ENCODE assay signal across 16 cellular contexts in genomic region chr10:112296908-112297331, GRCh38. TPM values are rescaled to one million over a fixed set of nuclear protein-coding genes. Genes with fewer than 3 reads are reported as not detected.
DNase-seq lines count a peak whose midpoint lies in the region; ATAC-seq and TF ChIP-seq lines count a peak whose summit lies in the region.
"Had no signal": no experiment of that assay in that cellular context is flagged by ENCODE, and none has a peak within 500 bp of the region (broad histone marks: within the 10 kb centered on the region; RNA-seq: fewer than 3 reads in every experiment).

No MANE protein-coding gene starts in this region.

- no peak overlapping the region for H3K9ac ChIP-seq in HCT116 (ENCODE audit: low read length)
- H3K9ac ChIP-seq in liver (ENCODE audit: low read depth in 1 of 2, low read length in 2 of 2): peak overlapping the region in 1 of 2 donors; percentile 10

- H3K4me1 ChIP-seq in HCT116 (ENCODE audit: control insufficient read depth in 1 of 2, insufficient read depth in 2 of 2, low read length in 2 of 2) (no peaks in the 10 kb centered on the region), liver (ENCODE audit: control insufficient read depth in 4 of 4, insufficient read depth in 4 of 4, low read length in 3 of 4) (peaks cover 5 to 43% (median 27%) of the 10 kb centered on the region in 4 donors), thoracic aorta (ENCODE audit: control insufficient read depth in 1 of 2, low read depth in 2 of 2) (peaks cover 0 to 25% of the 10 kb centered on the region in 2 donors)
- H3K4me1 ChIP-seq: HAP-1 had no signal

- no peak overlapping the region for H3K27ac Mint-ChIP-seq in activated naive CD4-positive, alpha-beta T cell treated with anti-CD3 and anti-CD28 coated beads for 36 hours

- no peak for ATAC-seq in HCT116
- no peak for ATAC-seq in thoracic aorta (ENCODE audit: insufficient number of reproducible peaks, low FRiP score, low read depth)
- no peak for ATAC-seq in HG02571 (IDR thresholded peaks at IDR 0.05; ENCODE audit: unreplicated experiment)
- no peak for ATAC-seq in HG02588 (IDR thresholded peaks at IDR 0.05; ENCODE audit: unreplicated experiment)

- H3K4me3 Mint-ChIP-seq in activated naive CD4-positive, alpha-beta T cell treated with anti-CD3 and anti-CD28 coated beads for 36 hours: no peak overlapping the region

- H3K36me3 ChIP-seq in HCT116 (ENCODE audit: control insufficient read depth in 1 of 2, insufficient read depth in 2 of 2, low read length in 2 of 2) (no peaks in the 10 kb centered on the region), liver (ENCODE audit: control insufficient read depth in 4 of 4, insufficient read depth in 3 of 4, low read depth in 1 of 4, low read length in 3 of 4) (no peaks in the 10 kb centered on the region), thoracic aorta (no peaks in the 10 kb centered on the region)
- H3K36me3 ChIP-seq: HAP-1 had no signal

- no peaks in the 10 kb centered on the region for H3K4me1 Mint-ChIP-seq in activated naive CD4-positive, alpha-beta T cell treated with anti-CD3 and anti-CD28 coated beads for 36 hours (ENCODE audit: low read depth)

- no TSS peak for BruUV-seq in HCT116 (replicated peaks; lab: Mats Ljungman, UMichigan)

- RAD21 ChIA-PET in HCT116 (lab: Charles Lee; ENCODE audit: low non-redundant PET in 1 of 2, low total read pairs in 2 of 2, uncharacterized antibody in 2 of 2, unreplicated experiment in 2 of 2): no interaction called here

- intact Hi-C loops in HCT116 (cut with micrococcal nuclease): no loop called here
- intact Hi-C loops in activated naive CD4-positive, alpha-beta T cell treated with anti-CD3 and anti-CD28 coated beads for 36 hours (cut with micrococcal nuclease): no loop called here

- H3K4me3 ChIP-seq in HCT116 (replicated peaks in 1 of 2; ENCODE audit: low read depth in 1 of 2, low read length in 2 of 2): no peak overlapping the region
- no peak overlapping the region for H3K4me3 ChIP-seq in liver (ENCODE audit: low read depth in 1 of 3, low read length in 3 of 3)
- H3K4me3 ChIP-seq in thoracic aorta: no peak overlapping the region
- H3K4me3 ChIP-seq: HAP-1 had no signal

- TF ChIP-seq POLR2A in HCT116 (IDR thresholded peaks at IDR 0.05; ENCODE audit: borderline replicate concordance, extremely low read depth, insufficient read depth, insufficient read length): no peak

- H3K27me3 Mint-ChIP-seq in activated naive CD4-positive, alpha-beta T cell treated with anti-CD3 and anti-CD28 coated beads for 36 hours (ENCODE audit: low read depth): peaks cover 11% of the 10 kb centered on the region

- no peaks in the 10 kb centered on the region for H3K9me3 ChIP-seq in HCT116 (ENCODE audit: control insufficient read depth in 1 of 2, insufficient read depth in 1 of 2, low read depth in 1 of 2, low read length in 2 of 2)
- H3K9me3 ChIP-seq in liver (ENCODE audit: control insufficient read depth in 4 of 4, low read length in 3 of 4): no peaks in the 10 kb centered on the region
- no peaks in the 10 kb centered on the region for H3K9me3 ChIP-seq in thoracic aorta
- H3K9me3 ChIP-seq: HAP-1 had no signal

- no peaks in the 10 kb centered on the region for H3K79me2 ChIP-seq in HCT116 (ENCODE audit: insufficient read depth, low read length)

- H3K27ac ChIP-seq in HCT116 (ENCODE audit: low read depth, low read length) (no peak overlapping the region), liver (ENCODE audit: low read depth in 1 of 2, low read length in 2 of 2) (peak overlapping the region; percentile 69 to 83), thoracic aorta (peak overlapping the region; percentile 1 to 45)

- H3K9me3 Mint-ChIP-seq in activated naive CD4-positive, alpha-beta T cell treated with anti-CD3 and anti-CD28 coated beads for 36 hours: no peaks in the 10 kb centered on the region

- CTCF ChIA-PET in HCT116 (lab: Charles Lee): interaction anchor here (1.9 kb wide), 1 partner anchor 11 kb away, joined by 9 read pairs; no protein-coding TSS in a partner anchor
- CTCF ChIA-PET in activated naive CD4-positive, alpha-beta T cell treated with anti-CD3 and anti-CD28 coated beads for 36 hours (lab: Charles Lee): no interaction called here

- H3K4me2 ChIP-seq in HCT116 (ENCODE audit: low read length): no peak overlapping the region

- POLR2A ChIA-PET in HCT116 (lab: Charles Lee): no interaction called here

- 38% methylated on average over 9 of the region's 9 CpGs for WGBS in liver

- H4K20me1 ChIP-seq in HCT116 (ENCODE audit: insufficient read depth): no peaks in the 10 kb centered on the region

- DNase-seq in HCT116 (ENCODE audit: low read depth, low spot score) (no peak), RPMI7951 (ENCODE audit: low read depth) (peak; percentile 70), thoracic aorta (ENCODE audit: low spot score) (no peak)
- no peak for DNase-seq in activated naive CD4-positive, alpha-beta T cell treated with anti-CD3 and anti-CD28 coated beads for 36 hours
- DNase-seq: C1 segment of cervical spinal cord, MV-4-11, NCI-H1417 treated with DMSO at 0.1 percent for 48 hours, NCI-H2029 treated with DMSO at 0.1 percent for 48 hours, NCI-H524, RPMI8226 had no signal

- no peaks in the 10 kb centered on the region for H3K27me3 ChIP-seq in HCT116 (ENCODE audit: insufficient read depth, low read length)
- H3K27me3 ChIP-seq in liver (ENCODE audit: control insufficient read depth in 4 of 4, insufficient read depth in 4 of 4, low read length in 3 of 4): no peaks in the 10 kb centered on the region
- H3K27me3 ChIP-seq in thoracic aorta (replicated peaks; ENCODE audit: insufficient read depth): no peaks in the 10 kb centered on the region

- H3K36me3 Mint-ChIP-seq in activated naive CD4-positive, alpha-beta T cell treated with anti-CD3 and anti-CD28 coated beads for 36 hours (ENCODE audit: low read depth): no peaks in the 10 kb centered on the region

- TF ChIP-seq CTCF in HCT116 (IDR thresholded peaks at IDR 0.05 in 2 of 3, conservative IDR thresholded peaks at IDR 0.05 in 1 of 3; ENCODE audit: borderline replicate concordance in 1 of 3, insufficient read depth in 1 of 3, low read depth in 2 of 3, low read length in 2 of 3) (no peak), liver (IDR thresholded peaks at IDR 0.05; ENCODE audit: low read depth, low read length, missing input control) (no peak), thoracic aorta (IDR thresholded peaks at IDR 0.05) (no peak)

- H3K9me2 ChIP-seq in HCT116 (ENCODE audit: insufficient read depth): no peaks in the 10 kb centered on the region

- no peak for TF ChIP-seq RAD21 in HCT116 (IDR thresholded peaks at IDR 0.05; ENCODE audit: low read depth)
- peak; percentile 59 to 62 for TF ChIP-seq RAD21 in liver (IDR thresholded peaks at IDR 0.05)

- no peak overlapping the region for H2AFZ ChIP-seq in HCT116 (ENCODE audit: low read depth, low read length, poor library complexity, severe bottlenecking)

TF ChIP-seq in HCT116, 20 proteins besides CTCF, POLR2A, EP300 and RAD21:
- no peak for TF ChIP-seq CBX3 (IDR thresholded peaks at IDR 0.05; ENCODE audit: low read depth)
- TF ChIP-seq EGR1 (IDR thresholded peaks at IDR 0.05; ENCODE audit: low read depth): peak; percentile 25; the same call in 1 of the 2 replicates
- TF ChIP-seq ZNF274 (IDR thresholded peaks at IDR 0.05; ENCODE audit: low read depth, low read length): no peak

TF ChIP-seq in liver, 16 proteins besides CTCF, POLR2A, EP300 and RAD21 (continues in another document):
- TF ChIP-seq HNF4A (conservative IDR thresholded peaks at IDR 0.05): peak; percentile 84 to 90
- TF ChIP-seq, protein P1, sequence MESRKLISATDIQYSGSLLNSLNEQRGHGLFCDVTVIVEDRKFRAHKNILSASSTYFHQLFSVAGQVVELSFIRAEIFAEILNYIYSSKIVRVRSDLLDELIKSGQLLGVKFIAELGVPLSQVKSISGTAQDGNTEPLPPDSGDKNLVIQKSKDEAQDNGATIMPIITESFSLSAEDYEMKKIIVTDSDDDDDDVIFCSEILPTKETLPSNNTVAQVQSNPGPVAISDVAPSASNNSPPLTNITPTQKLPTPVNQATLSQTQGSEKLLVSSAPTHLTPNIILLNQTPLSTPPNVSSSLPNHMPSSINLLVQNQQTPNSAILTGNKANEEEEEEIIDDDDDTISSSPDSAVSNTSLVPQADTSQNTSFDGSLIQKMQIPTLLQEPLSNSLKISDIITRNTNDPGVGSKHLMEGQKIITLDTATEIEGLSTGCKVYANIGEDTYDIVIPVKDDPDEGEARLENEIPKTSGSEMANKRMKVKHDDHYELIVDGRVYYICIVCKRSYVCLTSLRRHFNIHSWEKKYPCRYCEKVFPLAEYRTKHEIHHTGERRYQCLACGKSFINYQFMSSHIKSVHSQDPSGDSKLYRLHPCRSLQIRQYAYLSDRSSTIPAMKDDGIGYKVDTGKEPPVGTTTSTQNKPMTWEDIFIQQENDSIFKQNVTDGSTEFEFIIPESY (IDR thresholded peaks at IDR 0.05): peak; percentile 50
- TF ChIP-seq EGR1 (IDR thresholded peaks at IDR 0.05; ENCODE audit: low read depth in 2 of 2): peak; percentile 99 to 100
- no peak for TF ChIP-seq TAF1 (conservative IDR thresholded peaks at IDR 0.05)
- peak; percentile 74 for TF ChIP-seq YY1 (IDR thresholded peaks at IDR 0.05)
- TF ChIP-seq NR2F2 (IDR thresholded peaks at IDR 0.05): no peak
- TF ChIP-seq, protein P2, sequence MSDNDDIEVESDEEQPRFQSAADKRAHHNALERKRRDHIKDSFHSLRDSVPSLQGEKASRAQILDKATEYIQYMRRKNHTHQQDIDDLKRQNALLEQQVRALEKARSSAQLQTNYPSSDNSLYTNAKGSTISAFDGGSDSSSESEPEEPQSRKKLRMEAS (IDR thresholded peaks at IDR 0.05): peak; percentile 53
- TF ChIP-seq ATF3 (IDR thresholded peaks at IDR 0.05): no peak
- TF ChIP-seq FOXA1 (IDR thresholded peaks at IDR 0.05): peak; percentile 43
- peak; percentile 62 for TF ChIP-seq FOXA2 (IDR thresholded peaks at IDR 0.05)

RNA-seq across cellular contexts. Expression of gene TECTB, which starts 13.7 kb away (rescaled TPM):
- 0.07 TPM for total RNA-seq in HCT116 (2021; ENCODE audit: unreplicated experiment)
- not detected in 2 replicates for polyA plus RNA-seq in HCT116 (2012)
- total RNA-seq in RPMI7951 (2014; rRNA removed; shearing (Covaris generic)): not detected in 2 replicates
- under 1 TPM; 0.05 to 0.08 TPM for total RNA-seq in liver
- under 1 TPM; 0.08 to 0.44 TPM for polyA plus RNA-seq in liver
- total RNA-seq in thoracic aorta: not detected
- not detected for total RNA-seq in activated naive CD4-positive, alpha-beta T cell treated with anti-CD3 and anti-CD28 coated beads for 36 hours
- total RNA-seq: HT1080, SK-MEL-5 had no signal
